12 cellular contexts compared by ENCODE assay signal in genomic region chr6:158867381-158868121, GRCh38. TPM values are rescaled to one million over a fixed set of nuclear protein-coding genes. Genes with fewer than 3 reads are reported as not detected.
A peak's percentile ranks its signal among the peaks of the same experiment; 100 is the strongest.
DNase-seq lines count a peak whose midpoint lies in the region; ATAC-seq and TF ChIP-seq lines count a peak whose summit lies in the region.
"Had no signal": no experiment of that assay in that cellular context is flagged by ENCODE, and none has a peak within 500 bp of the region (broad histone marks: within the 10 kb centered on the region; RNA-seq: fewer than 3 reads in every experiment).

No MANE protein-coding gene starts in this region.

- no peaks in the 10 kb centered on the region for H3K36me3 ChIP-seq in mammary epithelial cell (ENCODE audit: insufficient read depth, low read length)
- no peaks in the 10 kb centered on the region for H3K36me3 ChIP-seq in mucosa of rectum (ENCODE audit: control insufficient read depth in 2 of 2, insufficient read depth in 2 of 2, low read length in 2 of 2)

- H3K27ac ChIP-seq in mammary epithelial cell (ENCODE audit: insufficient read depth, low read depth, low read length) (peak overlapping the region; percentile 1), mucosa of rectum (ENCODE audit: low read depth in 2 of 2, low read length in 2 of 2) (peak overlapping the region; percentile 98 to 99)

- no peak overlapping the region for H3K4me3 ChIP-seq in mammary epithelial cell (replicated peaks in 1 of 3; ENCODE audit: insufficient read depth in 1 of 3, low read depth in 2 of 3, low read length in 3 of 3)
- H3K4me3 ChIP-seq in mucosa of rectum (ENCODE audit: low read length in 2 of 2) = no peak overlapping the region

- H3K27ac Mint-ChIP-seq in CD14-positive monocyte (peak overlapping the region in 6 of 7 donors; percentile 45 to 99 (median 63)), HFFc6 (peak overlapping the region; percentile 45; the same call in 1 of the 2 replicates)

- H3K4me2 ChIP-seq in mammary epithelial cell (ENCODE audit: insufficient read depth, low read depth, low read length) = no peak overlapping the region

- dilution Hi-C loops in mammary epithelial cell (cut with HindIII; ENCODE audit: low sequenced_read_pairs) = no loop called here

- in situ Hi-C loops in mammary epithelial cell (cut with MboI; ENCODE audit: low sequenced_read_pairs in 2 of 2) = no loop called here

- H4K20me1 ChIP-seq in mammary epithelial cell (ENCODE audit: insufficient read depth, low read length) = no peaks in the 10 kb centered on the region

- TF ChIP-seq CTCF in CD14-positive monocyte (IDR thresholded peaks at IDR 0.05) (no peak), HFFc6 (IDR thresholded peaks at IDR 0.05) (no peak), mammary epithelial cell (conservative IDR thresholded peaks at IDR 0.05 in 1 of 2, IDR thresholded peaks at IDR 0.05 in 1 of 2; ENCODE audit: extremely low read depth in 1 of 2, insufficient read depth in 1 of 2, low read depth in 1 of 2, low read length in 2 of 2) (no peak)

- peaks cover 0 to 4% of the 10 kb centered on the region in 2 donors for H3K36me3 Mint-ChIP-seq in CD14-positive monocyte
- H3K36me3 Mint-ChIP-seq in HFFc6 (ENCODE audit: low read depth) = no peaks in the 10 kb centered on the region; the same call in 1 of the 2 replicates

- H3K9ac ChIP-seq in mammary epithelial cell (ENCODE audit: insufficient read depth, low read length) (no peak overlapping the region), mucosa of rectum (ENCODE audit: low read depth in 1 of 2, low read length in 2 of 2) (peak overlapping the region; percentile 14 to 26)

- H3K27me3 Mint-ChIP-seq in CD14-positive monocyte (ENCODE audit: low read depth in 3 of 3) = peaks cover 4 to 21% (median 8%) of the 10 kb centered on the region in 3 donors
- H3K27me3 Mint-ChIP-seq in HFFc6 (ENCODE audit: insufficient read depth) = peaks cover 4% of the 10 kb centered on the region; the same call in 1 of the 2 replicates

- peak overlapping the region in 1 of 2 donors; percentile 28 for H3K4me3 Mint-ChIP-seq in CD14-positive monocyte
- no peak overlapping the region for H3K4me3 Mint-ChIP-seq in HFFc6

- H3K79me2 ChIP-seq in mammary epithelial cell (ENCODE audit: insufficient read depth, low read length) = no peaks in the 10 kb centered on the region

- DNase-seq in CD14-positive monocyte (ENCODE audit: low spot score) = peak; percentile 50
- DNase-seq in HFFc6 = no peak
- peak; percentile 75 for DNase-seq in mammary epithelial cell
- no peak for DNase-seq in NCI-H1930 (lab: John Stamatoyannopoulos, UW)
- no peak for DNase-seq in stimulated activated CD8-positive, alpha-beta memory T cell treated with anti-CD3 and anti-CD28 coated beads, Interleukin-4, amount 100 ng/mL, for 48 hours
- DNase-seq: activated gamma-delta T cell, COR-L47, head of caudate nucleus, NCI-H1092 treated with DMSO at 0.1 percent for 48 hours had no signal

- peaks cover 2 to 6% (median 5%) of the 10 kb centered on the region in 7 donors for H3K9me3 Mint-ChIP-seq in CD14-positive monocyte
- H3K9me3 Mint-ChIP-seq in HFFc6 = no peaks in the 10 kb centered on the region

- ATAC-seq in HG03469 (IDR thresholded peaks at IDR 0.05; ENCODE audit: unreplicated experiment) (no peak), HG03045 (IDR thresholded peaks at IDR 0.05; ENCODE audit: unreplicated experiment) (no peak)

- H3K4me1 Mint-ChIP-seq in CD14-positive monocyte (peaks cover 32% of the 10 kb centered on the region), HFFc6 (ENCODE audit: low read depth) (peaks cover 49% of the 10 kb centered on the region)

- intact Hi-C loops in CD14-positive monocyte (cut with micrococcal nuclease) = loop anchor here (2.0 to 10.0 kb wide), 3 partner anchors 13 to 153 kb away; no protein-coding TSS in a partner anchor
- intact Hi-C loops in mammary epithelial cell (cut with micrococcal nuclease) = loop anchor here (2.0 kb wide), 1 partner anchor 59 kb away; no protein-coding TSS in a partner anchor

- H3K27me3 ChIP-seq in mammary epithelial cell (ENCODE audit: insufficient read depth, low read length) (no peaks in the 10 kb centered on the region), mucosa of rectum (ENCODE audit: control insufficient read depth in 2 of 2, insufficient read depth in 2 of 2, low read length in 2 of 2) (no peaks in the 10 kb centered on the region)

- CTCF ChIA-PET in mammary epithelial cell (lab: Charles Lee; ENCODE audit: low non-redundant PET) = no interaction called here

- BruUV-seq in mammary epithelial cell (replicated peaks; lab: Mats Ljungman, UMichigan) = no TSS peak

- no peak overlapping the region for H2AFZ ChIP-seq in mammary epithelial cell (ENCODE audit: low read depth, low read length)

- no peaks in the 10 kb centered on the region for H3K9me3 ChIP-seq in mammary epithelial cell (replicated peaks; ENCODE audit: insufficient read depth, low read length)
- H3K9me3 ChIP-seq in mucosa of rectum (ENCODE audit: control insufficient read depth in 2 of 2, low read length in 2 of 2) = no peaks in the 10 kb centered on the region

- H3K4me1 ChIP-seq in mammary epithelial cell (ENCODE audit: insufficient read depth, low read length) (peaks cover 23% of the 10 kb centered on the region), mucosa of rectum (ENCODE audit: control insufficient read depth in 2 of 2, insufficient read depth in 2 of 2, low read length in 2 of 2) (peaks cover 11 to 19% of the 10 kb centered on the region in 2 donors)

- WGBS in mammary epithelial cell (ENCODE audit: low coverage, missing lambda C conversion rate) = 91% methylated on average over 10 of the region's 10 CpGs

RNA-seq across cellular contexts. Expression of gene EZR, which starts 48.4 kb away (rescaled TPM):
- polyA plus RNA-seq in CD14-positive monocyte (10 to 100 TPM; 86.3 to 95.8 TPM), mammary epithelial cell (171 TPM)
- 100 to 1,000 TPM; 118 to 183 (median 178) TPM for total RNA-seq in HFFc6 (2021; fragmentation: NEBNext Ultra II Directional; extraction: Animal tissue kit (Norgen Biotek cat#: 25700))
- 100 to 1,000 TPM; 164 to 240 TPM for total RNA-seq in mammary epithelial cell
- polyA minus RNA-seq in mammary epithelial cell = 213 TPM

Comparison
In these comparisons a context has a peak if more than half of its experiments do, and no peak if none do; other contexts are left out.
1. DNase-seq: peak in CD14-positive monocyte (single experiment) and mammary epithelial cell (single experiment); none in HFFc6 (single experiment), NCI-H1930 (0 of 2) and stimulated activated CD8-positive, alpha-beta memory T cell treated with anti-CD3 and anti-CD28 coated beads, Interleukin-4, amount 100 ng/mL, for 48 hours (single experiment).